Comparison of ENCODE assay signal across 9 cellular contexts in genomic region chr16:68246121-68246520, GRCh38. TPM values are rescaled to one million over a fixed set of nuclear protein-coding genes. Genes with fewer than 3 reads are reported as not detected.
DNase-seq lines count a peak whose midpoint lies in the region; ATAC-seq and TF ChIP-seq lines count a peak whose summit lies in the region.
"Had no signal": no experiment of that assay in that cellular context is flagged by ENCODE, and none has a peak within 500 bp of the region (broad histone marks: within the 10 kb centered on the region; RNA-seq: fewer than 3 reads in every experiment).

No MANE protein-coding gene starts in this region.

- no peak for TF ChIP-seq POLR2A in esophagus squamous epithelium (IDR thresholded peaks at IDR 0.05)

- H3K36me3 ChIP-seq in ES-I3 (ENCODE audit: insufficient read depth, low read length) (no peaks in the 10 kb centered on the region), esophagus squamous epithelium (peaks cover 0 to 24% (median 6%) of the 10 kb centered on the region in 3 donors), psoas muscle (ENCODE audit: insufficient read depth in 1 of 2, low read depth in 1 of 2) (peaks cover 0 to 24% of the 10 kb centered on the region in 2 donors), SJCRH30 (no peaks in the 10 kb centered on the region)

- no peak for ATAC-seq in psoas muscle

- H3K9me3 ChIP-seq in ES-I3 (ENCODE audit: control insufficient read depth, insufficient read depth, low read length) (no peaks in the 10 kb centered on the region), esophagus squamous epithelium (no peaks in the 10 kb centered on the region), psoas muscle (no peaks in the 10 kb centered on the region), SJCRH30 (replicated peaks) (no peaks in the 10 kb centered on the region)

- DNase-seq in RWPE1 (ENCODE audit: low spot score) (no peak), esophagus squamous epithelium (lab: John Stamatoyannopoulos, UW) (no peak), psoas muscle (no peak), GF-D8 (lab: John Stamatoyannopoulos, UW) (no peak), NCI-H2171 treated with DMSO at 0.1 percent for 48 hours (lab: John Stamatoyannopoulos, UW) (no peak), SJCRH30 (no peak), NCI-H226 (no peak)
- DNase-seq: NCI-H1092 had no signal

- H3K27me3 ChIP-seq in esophagus squamous epithelium (no peaks in the 10 kb centered on the region), psoas muscle (ENCODE audit: insufficient read depth in 3 of 3, low read length in 2 of 3) (no peaks in the 10 kb centered on the region), SJCRH30 (no peaks in the 10 kb centered on the region)

- WGBS in esophagus squamous epithelium, 2 donors, result 68 to 87% methylated on average over 4 to 5 of the region's 7 CpGs
- WGBS in psoas muscle, 3 donors, result 45 to 61% (median 49%) methylated on average over 7 of the region's 7 CpGs

- CTCF ChIA-PET in RWPE1 (lab: Yijun Ruan, JAX), result interaction anchor here (0.6 to 1.6 kb wide), 3 partner anchors 18 to 560 kb away, joined by 3 to 8 read pairs (median 6); partner anchors contain the start of gene SLC7A6

- H3K9ac ChIP-seq in ES-I3 (ENCODE audit: low read depth, low read length), result peak overlapping the region; percentile 93; the same call in 1 of the 2 replicates

- H3K4me1 ChIP-seq in ES-I3 (ENCODE audit: insufficient read depth, low read length), result 0 out of 2 replicates have a peak, but pooled peaks cover 3% of the 10 kb centered on the region
- peaks cover 8 to 39% (median 27%) of the 10 kb centered on the region in 3 donors for H3K4me1 ChIP-seq in esophagus squamous epithelium
- H3K4me1 ChIP-seq in psoas muscle, result peaks cover 48% of the 10 kb centered on the region
- H3K4me1 ChIP-seq in SJCRH30, result no peaks in the 10 kb centered on the region

- TF ChIP-seq CTCF in RWPE1 (conservative IDR thresholded peaks at IDR 0.05; ENCODE audit: low read depth), result no peak
- TF ChIP-seq CTCF in esophagus squamous epithelium (IDR thresholded peaks at IDR 0.05), result no peak
- TF ChIP-seq CTCF in psoas muscle (IDR thresholded peaks at IDR 0.05), result no peak

- H3K4me3 ChIP-seq in esophagus squamous epithelium (peak overlapping the region in 3 of 4 donors; percentile 67 to 99 (median 88)), psoas muscle (peak overlapping the region; percentile 85), SJCRH30 (no peak overlapping the region; the same call in 1 of the 2 replicates)

- intact Hi-C loops in esophagus squamous epithelium (cut with DNase I), result no loop called here
- intact Hi-C loops in psoas muscle (cut with DNase I), result no loop called here

- POLR2A ChIA-PET in RWPE1 (lab: Yijun Ruan, JAX; ENCODE audit: low non-redundant PET), result no interaction called here

- peak overlapping the region; percentile 68 for H3K27ac ChIP-seq in RWPE1
- H3K27ac ChIP-seq in esophagus squamous epithelium, result peak overlapping the region in 2 of 4 donors; percentile 5 to 74
- peak overlapping the region; percentile 92 for H3K27ac ChIP-seq in psoas muscle
- H3K27ac ChIP-seq in SJCRH30, result no peak overlapping the region

RNA-seq across cellular contexts. Expression of gene PLA2G15, which starts 0.9 kb away (rescaled TPM):
- total RNA-seq in esophagus squamous epithelium (1 to 10 TPM; 3.3 to 9.8 (median 6.6) TPM), psoas muscle (10 to 100 TPM; 28.0 to 65.0 (median 31.0) TPM)
- 10 to 100 TPM; 13.0 to 31.7 (median 22.6) TPM for polyA plus RNA-seq in psoas muscle
- total RNA-seq in SJCRH30 (2014; rRNA removed; shearing (Covaris generic)), result 7.4 and 9.0 TPM in 2 replicates

RNA-seq across cellular contexts. Expression of gene ESRP2, which starts 10.2 kb away (rescaled TPM):
- 100 to 1,000 TPM in 3 of 4 donors, 10 to 100 TPM in 1; 44.6 to 137 (median 118) TPM for total RNA-seq in esophagus squamous epithelium
- total RNA-seq in psoas muscle, result not detected
- under 1 TPM; 0.03 to 0.08 (median 0.05) TPM for polyA plus RNA-seq in psoas muscle
- 0.24 TPM in 1 of 2 replicates, not detected in the other for total RNA-seq in SJCRH30 (2014; rRNA removed; shearing (Covaris generic))

RNA-seq across cellular contexts. Expression of gene SLC7A6, which starts 18.2 kb away (rescaled TPM):
- total RNA-seq in esophagus squamous epithelium (10 to 100 TPM in 1 of 4 donors, 1 to 10 TPM in 3; 5.7 to 28.2 (median 7.9) TPM), psoas muscle (100 to 1,000 TPM in 1 of 4 donors, 10 to 100 TPM in 3; 25.6 to 217 (median 70.5) TPM)
- polyA plus RNA-seq in psoas muscle, result 10 to 100 TPM in 2 of 3 donors, 1 to 10 TPM in 1; 9.2 to 55.2 (median 36.4) TPM
- total RNA-seq in SJCRH30 (2014; rRNA removed; shearing (Covaris generic)), result 17.4 TPM in 2 replicates

Comparison
In these comparisons a context has a peak if more than half of its experiments do, and no peak if none do; other contexts are left out.
1. RNA of gene ESRP2, which starts 10.2 kb away (total RNA-seq): 44.6 to 137 TPM in esophagus squamous epithelium; 0.24 TPM in SJCRH30 and not detected in psoas muscle; every median in the first group is over 10 times any median in the second.